ENCODE assay signal across 15 cellular contexts in the genomic region with DNA sequence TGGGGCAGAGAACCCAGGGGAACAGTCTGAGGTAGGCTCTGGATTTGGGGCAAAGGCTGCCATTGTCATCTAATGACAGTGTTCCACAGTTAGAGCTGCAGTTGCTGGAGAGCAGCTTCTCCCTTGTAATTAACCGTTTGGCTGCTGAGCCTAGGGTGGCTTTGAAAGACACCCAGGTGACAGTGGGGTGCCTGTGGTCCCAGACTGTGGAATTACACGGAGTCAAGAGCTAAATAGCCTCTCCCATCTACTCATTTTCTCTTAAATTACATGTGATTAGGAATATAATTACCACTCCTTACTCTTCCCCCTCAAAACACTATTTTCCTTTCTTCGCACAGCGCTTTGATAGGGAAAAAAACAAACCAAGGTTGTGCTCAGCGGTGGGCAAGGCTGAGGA. TPM values are rescaled to one million over a fixed set of nuclear protein-coding genes. Genes with fewer than 3 reads are reported as not detected.
DNase-seq lines count a peak whose midpoint lies in the region; ATAC-seq and TF ChIP-seq lines count a peak whose summit lies in the region.
"Had no signal": no experiment of that assay in that cellular context is flagged by ENCODE, and none has a peak within 500 bp of the region (broad histone marks: within the 10 kb centered on the region; RNA-seq: fewer than 3 reads in every experiment).

No MANE protein-coding gene starts in this region.

- peak overlapping the region; percentile 77; the same call in 1 of the 2 replicates for H3K4me3 ChIP-seq in PC-3 (ENCODE audit: low read length)
- H3K4me3 ChIP-seq in iPS-18a (ENCODE audit: low read length): peak overlapping the region; percentile 59
- H3K4me3 ChIP-seq: mucosa of descending colon had no signal

- H3K36me3 ChIP-seq in PC-3 (ENCODE audit: low read depth, low read length) (no peaks in the 10 kb centered on the region), iPS-18a (ENCODE audit: control insufficient read depth, low read depth, low read length) (no peaks in the 10 kb centered on the region)
- H3K36me3 ChIP-seq: vagina had no signal

- ATAC-seq in PC-3: no peak
- no peak for ATAC-seq in HG02610 (IDR thresholded peaks at IDR 0.05; ENCODE audit: unreplicated experiment)
- ATAC-seq: esophagus mucosa; stimulated activated naive CD8-positive, alpha-beta T cell treated with anti-CD3 and anti-CD28 coated beads, Interleukin-15, Interleukin-2, amounts not matched to agents 100 U/mL and 50 U/mL, for 24 hours had no signal

- H3K27ac ChIP-seq in PC-3 (ENCODE audit: low read length): no peak overlapping the region
- no peak overlapping the region for H3K27ac ChIP-seq in iPS-18a (ENCODE audit: low read length)
- H3K27ac ChIP-seq: vagina had no signal

- peak overlapping the region; percentile 96; the same call in 1 of the 2 replicates for H2AFZ ChIP-seq in PC-3 (ENCODE audit: low read length)

- H3K4me1 Mint-ChIP-seq in progenitor cell of endocrine pancreas (ENCODE audit: low read depth): peaks cover 10% of the 10 kb centered on the region

- H3K9ac ChIP-seq in PC-3 (ENCODE audit: low read length): no peak overlapping the region
- H3K9ac ChIP-seq in iPS-18a (ENCODE audit: low read length): no peak overlapping the region

- no peaks in the 10 kb centered on the region for H3K9me3 Mint-ChIP-seq in progenitor cell of endocrine pancreas (ENCODE audit: low read depth)
- H3K9me3 Mint-ChIP-seq: T-helper 1 cell treated with Interleukin-12 subunit alpha and Interleukin-12 subunit beta and Interleukin-4 antibody, amounts not matched to agents 30 μg/mL and 1 μg/mL, for 36 hours had no signal

- H3K4me1 ChIP-seq in PC-3 (ENCODE audit: insufficient read depth, low read length): peaks cover 21% of the 10 kb centered on the region
- H3K4me1 ChIP-seq in iPS-18a (ENCODE audit: control insufficient read depth, low read depth, low read length): peaks cover 9% of the 10 kb centered on the region

- no peaks in the 10 kb centered on the region for H4K20me1 ChIP-seq in PC-3 (ENCODE audit: low read length)

- TF ChIP-seq CTCF in PC-3 (conservative IDR thresholded peaks at IDR 0.05; ENCODE audit: low read depth, low read length) (no peak), progenitor cell of endocrine pancreas (IDR thresholded peaks at IDR 0.05; ENCODE audit: unreplicated experiment) (no peak)

- H3K27ac Mint-ChIP-seq in progenitor cell of endocrine pancreas: no peak overlapping the region
- H3K27ac Mint-ChIP-seq: T-helper 1 cell treated with Interleukin-12 subunit alpha and Interleukin-12 subunit beta and Interleukin-4 antibody, amounts not matched to agents 30 μg/mL and 1 μg/mL, for 36 hours had no signal

- POLR2A ChIA-PET in PC-3 (lab: Charles Lee; ENCODE audit: unreplicated experiment): no interaction called here

- H3F3A ChIP-seq in PC-3 (ENCODE audit: low read length, unreplicated experiment): no peaks in the 10 kb centered on the region

- H3K36me3 Mint-ChIP-seq in progenitor cell of endocrine pancreas (ENCODE audit: insufficient read depth): no peaks in the 10 kb centered on the region

- H3K4me2 ChIP-seq in PC-3 (ENCODE audit: low read length): peak overlapping the region; percentile 96

- intact Hi-C loops in PC-3 (cut with micrococcal nuclease): loop anchor here (5.0 kb wide), 1 partner anchor 44 kb away; a partner anchor contains a TSS

- CTCF ChIA-PET in PC-3 (lab: Charles Lee): no interaction called here

- no TSS peak for BruUV-seq in PC-3 (replicated peaks; lab: Mats Ljungman, UMichigan)

- H3K79me2 ChIP-seq in PC-3 (ENCODE audit: low read length): no peaks in the 10 kb centered on the region

- peak; percentile 24 for DNase-seq in NCI-H748 (lab: John Stamatoyannopoulos, UW; ENCODE audit: unreplicated experiment)
- DNase-seq in NCI-H748 treated with DMSO at 0.1 percent for 48 hours (lab: John Stamatoyannopoulos, UW): no peak
- DNase-seq in PC-3: no peak
- DNase-seq in progenitor cell of endocrine pancreas (ENCODE audit: low spot score, unreplicated experiment): no peak
- no peak for DNase-seq in DMS 273 (lab: John Stamatoyannopoulos, UW; ENCODE audit: unreplicated experiment)
- DNase-seq in putamen (ENCODE audit: low spot score): no peak
- DNase-seq: activated gamma-delta T cell, NCI-H1048 had no signal

- no peaks in the 10 kb centered on the region for H3K9me2 ChIP-seq in PC-3 (replicated peaks; ENCODE audit: low read length)

- no peaks in the 10 kb centered on the region for H3K27me3 ChIP-seq in PC-3 (ENCODE audit: low read length)
- peaks cover 29% of the 10 kb centered on the region for H3K27me3 ChIP-seq in iPS-18a (ENCODE audit: control insufficient read depth, insufficient read depth, low read length)
- H3K27me3 ChIP-seq: vagina had no signal

- no peaks in the 10 kb centered on the region for H3K9me3 ChIP-seq in PC-3 (ENCODE audit: low read length)
- H3K9me3 ChIP-seq in iPS-18a (ENCODE audit: control insufficient read depth, low read depth, low read length): no peaks in the 10 kb centered on the region
- H3K9me3 ChIP-seq: mucosa of descending colon, vagina had no signal

- peaks cover 5% of the 10 kb centered on the region for H3K27me3 Mint-ChIP-seq in progenitor cell of endocrine pancreas

- peak overlapping the region; percentile 76 for H3K4me3 Mint-ChIP-seq in progenitor cell of endocrine pancreas (ENCODE audit: low read depth)
- H3K4me3 Mint-ChIP-seq: T-helper 1 cell treated with Interleukin-12 subunit alpha and Interleukin-12 subunit beta and Interleukin-4 antibody, amounts not matched to agents 30 μg/mL and 1 μg/mL, for 36 hours had no signal

RNA-seq across cellular contexts. Expression of a gene that starts 44.0 kb away (rescaled TPM):
- 9.6 and 10.7 TPM in 2 replicates for total RNA-seq in PC-3 (2014; rRNA removed)
- total RNA-seq in progenitor cell of endocrine pancreas: 31.4 and 35.4 TPM in 2 replicates
